ENCODE assay signal across 18 cellular contexts in genomic region chr10:124017729-124018128, GRCh38.
DNase-seq lines count a peak whose midpoint lies in the region; ATAC-seq and TF ChIP-seq lines count a peak whose summit lies in the region.
"Had no signal": no experiment of that assay in that cellular context is flagged by ENCODE, and none has a peak within 500 bp of the region (broad histone marks: within the 10 kb centered on the region; RNA-seq: fewer than 3 reads in every experiment).

No MANE protein-coding gene starts in this region.

- peak; percentile 18 for TF ChIP-seq CTCF in brain microvascular endothelial cell (IDR thresholded peaks at IDR 0.05; ENCODE audit: low read depth, low read length, missing control alignments)
- no peak for TF ChIP-seq CTCF in gastroesophageal sphincter (IDR thresholded peaks at IDR 0.05)
- no peak for TF ChIP-seq CTCF in spleen (IDR thresholded peaks at IDR 0.05 in 8 of 11, conservative IDR thresholded peaks at IDR 0.05 in 3 of 11)
- TF ChIP-seq CTCF in tibial nerve (IDR thresholded peaks at IDR 0.05), result no peak

- H3K4me2 ChIP-seq in BLaER1 treated with 17β-estradiol and CSF1 and Interleukin-3, amounts not matched to agents 10 nM and 100 nM, result peak overlapping the region; percentile 21 to 79 (median 65); a peak in 16 of 22 replicates

- ATAC-seq in gastroesophageal sphincter, result no peak
- ATAC-seq in HG03439 (IDR thresholded peaks at IDR 0.05; ENCODE audit: unreplicated experiment), result no peak

- H3K4me1 ChIP-seq in BLaER1 treated with 17β-estradiol and CSF1 and Interleukin-3, amounts not matched to agents 10 nM and 100 nM, result peaks cover 58 to 92% (median 75%) of the 10 kb centered on the region in 10 experiments
- peaks cover 0 to 81% (median 12%) of the 10 kb centered on the region in 3 donors for H3K4me1 ChIP-seq in gastroesophageal sphincter
- peaks cover 0 to 62% (median 16%) of the 10 kb centered on the region in 6 donors for H3K4me1 ChIP-seq in spleen
- no peaks in the 10 kb centered on the region for H3K4me1 ChIP-seq in tibial nerve
- H3K4me1 ChIP-seq: HAP-1 had no signal

- H3K27me3 ChIP-seq in BLaER1 treated with 17β-estradiol and CSF1 and Interleukin-3, amounts not matched to agents 10 nM and 100 nM, result no peaks in the 10 kb centered on the region
- no peaks in the 10 kb centered on the region for H3K27me3 ChIP-seq in brain microvascular endothelial cell (replicated peaks)
- no peaks in the 10 kb centered on the region for H3K27me3 ChIP-seq in gastroesophageal sphincter
- no peaks in the 10 kb centered on the region for H3K27me3 ChIP-seq in spleen (replicated peaks in 1 of 7)
- no peaks in the 10 kb centered on the region for H3K27me3 ChIP-seq in tibial nerve

- H3K9me3 ChIP-seq in BLaER1 treated with 17β-estradiol and CSF1 and Interleukin-3, amounts not matched to agents 10 nM and 100 nM (replicated peaks in 1 of 11), result peaks cover 0 to 21% (median 18%) of the 10 kb centered on the region in 11 experiments; a peak in 18 of 22 replicates
- H3K9me3 ChIP-seq in gastroesophageal sphincter (no peaks in the 10 kb centered on the region), spleen (peaks cover 0 to 12% (median 4%) of the 10 kb centered on the region in 8 donors), tibial nerve (peaks cover 0 to 7% (median 0%) of the 10 kb centered on the region in 4 donors)
- H3K9me3 ChIP-seq: HAP-1 had no signal

- peaks cover 38 to 100% (median 88%) of the 10 kb centered on the region in 11 experiments for H4K20me1 ChIP-seq in BLaER1 treated with 17β-estradiol and CSF1 and Interleukin-3, amounts not matched to agents 10 nM and 100 nM

- TF ChIP-seq POLR2A in gastroesophageal sphincter (IDR thresholded peaks at IDR 0.05) (no peak), spleen (IDR thresholded peaks at IDR 0.05) (no peak), tibial nerve (IDR thresholded peaks at IDR 0.05) (no peak)

- intact Hi-C loops in spleen (cut with DNase I; ENCODE audit: low total_unique reads), result no loop called here

- no peak overlapping the region for H3K27ac ChIP-seq in BLaER1 treated with 17β-estradiol and CSF1 and Interleukin-3, amounts not matched to agents 10 nM and 100 nM
- H3K27ac ChIP-seq in brain microvascular endothelial cell, result no peak overlapping the region
- peak overlapping the region in 3 of 4 donors; percentile 52 to 86 (median 65) for H3K27ac ChIP-seq in gastroesophageal sphincter
- H3K27ac ChIP-seq in spleen, result peak overlapping the region in 1 of 8 donors; percentile 2
- H3K27ac ChIP-seq in caudate nucleus (ENCODE audit: low read depth, low read length), result no peak overlapping the region
- H3K27ac ChIP-seq in tibial nerve, result no peak overlapping the region

- in situ Hi-C loops in brain microvascular endothelial cell (cut with HindIII; ENCODE audit: low pct_ligation_motif_present, low sequenced_read_pairs), result no loop called here

- H3K9ac ChIP-seq in BLaER1 treated with 17β-estradiol and CSF1 and Interleukin-3, amounts not matched to agents 10 nM and 100 nM, result peak overlapping the region in 4 of 11 experiments; percentile 16 to 28 (median 22); a peak in 5 of 22 replicates

- TF ChIP-seq EP300 in gastroesophageal sphincter (IDR thresholded peaks at IDR 0.05) (no peak), tibial nerve (IDR thresholded peaks at IDR 0.05) (no peak)

- H3K4me3 ChIP-seq in BLaER1 treated with 17β-estradiol and CSF1 and Interleukin-3, amounts not matched to agents 10 nM and 100 nM, result no peak overlapping the region
- H3K4me3 ChIP-seq in brain microvascular endothelial cell (ENCODE audit: low read depth, low read length) (no peak overlapping the region), gastroesophageal sphincter (no peak overlapping the region), spleen (no peak overlapping the region), tibial nerve (no peak overlapping the region)
- H3K4me3 ChIP-seq: HAP-1 had no signal

- H3K36me3 ChIP-seq in BLaER1 treated with 17β-estradiol and CSF1 and Interleukin-3, amounts not matched to agents 10 nM and 100 nM, result peaks cover 89 to 98% (median 96%) of the 10 kb centered on the region in 11 experiments
- no peaks in the 10 kb centered on the region for H3K36me3 ChIP-seq in brain microvascular endothelial cell (replicated peaks)
- H3K36me3 ChIP-seq in gastroesophageal sphincter, result peaks cover 0 to 56% of the 10 kb centered on the region in 2 donors
- H3K36me3 ChIP-seq in spleen, result peaks cover 0 to 98% (median 17%) of the 10 kb centered on the region in 6 donors
- peaks cover 0 to 35% (median 0%) of the 10 kb centered on the region in 3 donors for H3K36me3 ChIP-seq in tibial nerve
- H3K36me3 ChIP-seq: HAP-1 had no signal

- no peak for DNase-seq in brain microvascular endothelial cell
- peak; percentile 73 for DNase-seq in spleen
- no peak for DNase-seq in caudate nucleus (lab: John Stamatoyannopoulos, UW)
- DNase-seq in tibial nerve (ENCODE audit: low spot score in 2 of 2), result no peak
- DNase-seq: ACHN, COR-L47, DMS 273 treated with DMSO at 0.1 percent for 48 hours, DND-41, MM.1S, NCI-H1092, NCI-H1436 treated with DMSO at 0.1 percent for 48 hours, NCI-H2029 treated with DMSO at 0.1 percent for 48 hours, NCI-H446 treated with DMSO at 0.1 percent for 48 hours, SIG-M5 had no signal

- 61% methylated on average over 2 of the region's 5 CpGs; no CpG with 5 or more reads in 1 of the 2 donors for WGBS in gastroesophageal sphincter (ENCODE audit: low coverage in 1 of 2), 2 donors
- WGBS in spleen, 5 donors, result 74 to 86% (median 77%) methylated on average over 2 to 5 of the region's 5 CpGs
- WGBS in tibial nerve, 2 donors, result 91 to 93% methylated on average over 4 to 5 of the region's 5 CpGs

Comparison
In these comparisons a context has a peak if more than half of its experiments do, and no peak if none do; other contexts are left out.
1. H3K27ac ChIP-seq: peak in gastroesophageal sphincter (3 of 4); none in BLaER1 treated with 17β-estradiol and CSF1 and Interleukin-3, amounts not matched to agents 10 nM and 100 nM (0 of 11), brain microvascular endothelial cell (single experiment), caudate nucleus (single experiment) and tibial nerve (0 of 4).